In genomic region chrX:125387945-125388344, GRCh38 we compare ENCODE assay signal across 17 cellular contexts.
DNase-seq lines count a peak whose midpoint lies in the region; ATAC-seq and TF ChIP-seq lines count a peak whose summit lies in the region.
"Had no signal": no experiment of that assay in that cellular context is flagged by ENCODE, and none has a peak within 500 bp of the region (broad histone marks: within the 10 kb centered on the region; RNA-seq: fewer than 3 reads in every experiment).

No MANE protein-coding gene starts in this region.

- no peak for DNase-seq in H7
- no peak for DNase-seq in WTC11 (ENCODE audit: low spot score)
- DNase-seq in activated T-helper 1 cell treated with anti-CD3 and anti-CD28 coated beads, Interleukin-12 subunit alpha, Interleukin-12 subunit beta, Interleukin-2, Interleukin-4 antibody, amounts not matched to agents 30 ng/mL and 10 ng/mL and 1 ng/mL, durations not matched to agents 14 hours and 24 hours and 36 hours (ENCODE audit: low spot score) = no peak
- DNase-seq in RWPE1 (ENCODE audit: low spot score) = no peak
- DNase-seq in prostate gland (ENCODE audit: low spot score) = no peak
- DNase-seq: C1 segment of cervical spinal cord; Calu3; CD4-positive, alpha-beta T cell; DMS 273 treated with DMSO at 0.1 percent for 48 hours; GDM1; KG1 had no signal

- H3K27ac Mint-ChIP-seq in WTC11 = peak overlapping the region; percentile 90
- H3K27ac Mint-ChIP-seq in activated T-helper 1 cell treated with anti-CD3 and anti-CD28 coated beads, Interleukin-12 subunit alpha, Interleukin-12 subunit beta, Interleukin-2, Interleukin-4 antibody, amounts not matched to agents 30 ng/mL and 10 ng/mL and 1 ng/mL, durations not matched to agents 14 hours and 24 hours and 36 hours = no peak overlapping the region
- H3K27ac Mint-ChIP-seq: B cell; CD4-positive, alpha-beta T cell; IgD-negative memory B cell had no signal

- no peaks in the 10 kb centered on the region; the same call in 1 of the 2 replicates for H3K27me3 Mint-ChIP-seq in WTC11 (ENCODE audit: low read depth)
- H3K27me3 Mint-ChIP-seq in activated T-helper 1 cell treated with anti-CD3 and anti-CD28 coated beads, Interleukin-12 subunit alpha, Interleukin-12 subunit beta, Interleukin-2, Interleukin-4 antibody, amounts not matched to agents 30 ng/mL and 10 ng/mL and 1 ng/mL, durations not matched to agents 14 hours and 24 hours and 36 hours (ENCODE audit: insufficient read depth) = no peaks in the 10 kb centered on the region
- H3K27me3 Mint-ChIP-seq: B cell; CD4-positive, alpha-beta T cell; IgD-negative memory B cell had no signal

- H3K9me3 ChIP-seq in iPS-18a (ENCODE audit: control insufficient read depth, low read depth, low read length) (peaks cover 3% of the 10 kb centered on the region), prostate gland (no peaks in the 10 kb centered on the region)
- H3K9me3 ChIP-seq: HAP-1 had no signal

- peak overlapping the region; percentile 53 for H3K4me3 ChIP-seq in H7 (ENCODE audit: insufficient read depth, low read depth, low read length)
- peak overlapping the region; percentile 50 for H3K4me3 ChIP-seq in iPS-18a (ENCODE audit: low read length)
- H3K4me3 ChIP-seq in prostate gland = no peak overlapping the region
- H3K4me3 ChIP-seq: HAP-1 had no signal

- TF ChIP-seq POLR2A in prostate gland (IDR thresholded peaks at IDR 0.05) = no peak

- POLR2A ChIA-PET in WTC11 (lab: Charles Lee) (no interaction called here), RWPE1 (lab: Yijun Ruan, JAX; ENCODE audit: low non-redundant PET) (no interaction called here)

- no peaks in the 10 kb centered on the region for H3K9me3 Mint-ChIP-seq in WTC11
- H3K9me3 Mint-ChIP-seq in activated T-helper 1 cell treated with anti-CD3 and anti-CD28 coated beads, Interleukin-12 subunit alpha, Interleukin-12 subunit beta, Interleukin-2, Interleukin-4 antibody, amounts not matched to agents 30 ng/mL and 10 ng/mL and 1 ng/mL, durations not matched to agents 14 hours and 24 hours and 36 hours = no peaks in the 10 kb centered on the region
- H3K9me3 Mint-ChIP-seq: CD4-positive, alpha-beta T cell had no signal

- H3K4me1 ChIP-seq in iPS-18a (ENCODE audit: control insufficient read depth, low read depth, low read length) (no peaks in the 10 kb centered on the region), prostate gland (replicated peaks) (no peaks in the 10 kb centered on the region)
- H3K4me1 ChIP-seq: HAP-1 had no signal

- TF ChIP-seq CTCF in WTC11 (IDR thresholded peaks at IDR 0.05) (no peak), RWPE1 (conservative IDR thresholded peaks at IDR 0.05; ENCODE audit: low read depth) (no peak), prostate gland (IDR thresholded peaks at IDR 0.05) (no peak)

- peaks cover 47% of the 10 kb centered on the region for H3K4me1 Mint-ChIP-seq in WTC11
- H3K4me1 Mint-ChIP-seq in activated T-helper 1 cell treated with anti-CD3 and anti-CD28 coated beads, Interleukin-12 subunit alpha, Interleukin-12 subunit beta, Interleukin-2, Interleukin-4 antibody, amounts not matched to agents 30 ng/mL and 10 ng/mL and 1 ng/mL, durations not matched to agents 14 hours and 24 hours and 36 hours (ENCODE audit: low read depth) = no peaks in the 10 kb centered on the region
- H3K4me1 Mint-ChIP-seq: B cell, IgD-negative memory B cell had no signal

- CTCF ChIA-PET in WTC11 (lab: Charles Lee) = no interaction called here
- CTCF ChIA-PET in RWPE1 (lab: Yijun Ruan, JAX) = no interaction called here

- H3K27ac ChIP-seq in iPS-18a (ENCODE audit: low read length) (no peak overlapping the region), RWPE1 (no peak overlapping the region), prostate gland (no peak overlapping the region)
- H3K27ac ChIP-seq: HL-60 had no signal

- H3K36me3 Mint-ChIP-seq in WTC11 = peaks cover 83% of the 10 kb centered on the region
- H3K36me3 Mint-ChIP-seq in activated T-helper 1 cell treated with anti-CD3 and anti-CD28 coated beads, Interleukin-12 subunit alpha, Interleukin-12 subunit beta, Interleukin-2, Interleukin-4 antibody, amounts not matched to agents 30 ng/mL and 10 ng/mL and 1 ng/mL, durations not matched to agents 14 hours and 24 hours and 36 hours (ENCODE audit: low read depth) = no peaks in the 10 kb centered on the region

- H3K36me3 ChIP-seq in H7 (replicated peaks; ENCODE audit: control insufficient read depth, insufficient read depth, low read length) (peaks cover 29% of the 10 kb centered on the region), iPS-18a (ENCODE audit: control insufficient read depth, low read depth, low read length) (peaks cover 34% of the 10 kb centered on the region), prostate gland (no peaks in the 10 kb centered on the region)
- H3K36me3 ChIP-seq: HAP-1 had no signal

- 82% methylated on average over 7 of the region's 7 CpGs for WGBS in prostate gland

- H3K4me3 Mint-ChIP-seq in WTC11 = peak overlapping the region; percentile 94
- no peak overlapping the region for H3K4me3 Mint-ChIP-seq in activated T-helper 1 cell treated with anti-CD3 and anti-CD28 coated beads, Interleukin-12 subunit alpha, Interleukin-12 subunit beta, Interleukin-2, Interleukin-4 antibody, amounts not matched to agents 30 ng/mL and 10 ng/mL and 1 ng/mL, durations not matched to agents 14 hours and 24 hours and 36 hours
- H3K4me3 Mint-ChIP-seq: B cell; CD4-positive, alpha-beta T cell; IgD-negative memory B cell had no signal

- no peak; the same call in 1 of the 2 replicates for ATAC-seq in WTC11
- ATAC-seq in HG02938 (IDR thresholded peaks at IDR 0.05; ENCODE audit: unreplicated experiment) = no peak

- H3K27me3 ChIP-seq in H7 (ENCODE audit: control insufficient read depth, insufficient read depth, low read length) (no peaks in the 10 kb centered on the region), iPS-18a (ENCODE audit: control insufficient read depth, insufficient read depth, low read length) (no peaks in the 10 kb centered on the region), prostate gland (replicated peaks; ENCODE audit: insufficient read depth) (no peaks in the 10 kb centered on the region)

- H3K9ac ChIP-seq in iPS-18a (ENCODE audit: low read length) = no peak overlapping the region

- intact Hi-C loops in activated T-helper 1 cell treated with anti-CD3 and anti-CD28 coated beads, Interleukin-12 subunit alpha, Interleukin-12 subunit beta, Interleukin-2, Interleukin-4 antibody, amounts not matched to agents 30 ng/mL and 10 ng/mL and 1 ng/mL, durations not matched to agents 14 hours and 24 hours and 36 hours (cut with micrococcal nuclease) = loop anchor here (10.0 kb wide), 1 partner anchor 407 kb away; no protein-coding TSS in a partner anchor
- intact Hi-C loops in prostate gland (cut with DNase I) = no loop called here

TF ChIP-seq in WTC11, 78 proteins besides CTCF, POLR2A, EP300 and RAD21:
- TF ChIP-seq ZNF232 (CRISPR knock-in tag; IDR thresholded peaks at IDR 0.05) = no peak
- peak; percentile 26; the same call in 1 of the 2 replicates for TF ChIP-seq AR (CRISPR knock-in tag; IDR thresholded peaks at IDR 0.05)
TF ChIP-seq in WTC11: peak in this region for 1.

Comparison
In these comparisons a context has a peak if more than half of its experiments do, and no peak if none do; other contexts are left out.
1. H3K4me3 ChIP-seq: peak in H7 (single experiment) and iPS-18a (single experiment); none in prostate gland (0 of 2).